15 cellular contexts compared by ENCODE assay signal in the genomic region with DNA sequence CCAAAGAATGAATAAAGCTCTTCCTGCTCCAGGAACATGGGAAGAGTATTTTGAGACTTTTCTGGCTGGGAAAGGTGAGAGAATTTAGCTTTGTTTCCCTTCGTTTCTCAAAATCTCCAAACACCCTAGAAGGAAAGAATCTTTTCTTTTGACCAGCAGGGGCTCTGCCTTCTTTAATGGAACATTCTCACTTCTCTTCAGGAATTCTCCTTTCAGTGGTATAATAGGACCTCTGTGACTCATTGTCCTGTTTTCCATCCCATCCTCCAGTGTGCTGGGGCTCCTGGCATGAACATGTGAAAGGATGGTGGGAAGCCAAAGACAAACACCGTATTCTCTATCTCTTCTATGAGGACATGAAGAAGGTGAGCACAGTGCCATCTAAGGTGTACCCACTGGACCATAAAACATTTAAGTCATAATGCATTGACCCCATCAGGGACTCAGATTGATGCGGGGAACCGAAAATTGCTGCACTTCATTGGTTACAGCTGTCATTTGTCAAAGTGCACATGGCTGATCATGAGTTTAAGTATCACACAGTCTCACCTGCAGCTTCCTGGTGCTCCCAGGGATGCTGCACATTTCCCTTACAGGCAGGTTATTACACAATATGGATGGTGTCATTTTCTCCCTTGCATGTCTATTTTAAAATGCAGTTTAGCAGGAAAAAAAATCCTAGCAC. TPM values are rescaled to one million over a fixed set of nuclear protein-coding genes. Genes with fewer than 3 reads are reported as not detected.
DNase-seq lines count a peak whose midpoint lies in the region; ATAC-seq, FAIRE-seq and TF ChIP-seq lines count a peak whose summit lies in the region.
"Had no signal": no experiment of that assay in that cellular context is flagged by ENCODE, and none has a peak within 500 bp of the region (broad histone marks: within the 10 kb centered on the region; RNA-seq: fewer than 3 reads in every experiment).

No MANE protein-coding gene starts in this region.

- no peaks in the 10 kb centered on the region for H3K9me3 Mint-ChIP-seq in HFFc6
- H3K9me3 Mint-ChIP-seq: naive thymus-derived CD8-positive, alpha-beta T cell had no signal

- no TSS peak for BruUV-seq in K562 (replicated peaks; lab: Mats Ljungman, UMichigan)

- H3K4me1 ChIP-seq in K562 (replicated peaks in 1 of 2; ENCODE audit: control insufficient read depth in 2 of 2, insufficient read depth in 2 of 2, low read length in 2 of 2) (peaks cover 0 to 3% of the 10 kb centered on the region in 2 experiments; a peak in 2 of 5 replicates), mesenchymal stem cell (ENCODE audit: control insufficient read depth, insufficient read depth, low read depth, low read length) (peaks cover 17% of the 10 kb centered on the region), testis (no peaks in the 10 kb centered on the region), aorta (ENCODE audit: control insufficient read depth in 1 of 2, insufficient read depth in 2 of 2, low read length in 2 of 2) (no peaks in the 10 kb centered on the region)
- H3K4me1 ChIP-seq: esophagus muscularis mucosa had no signal

- H3K4me3 ChIP-seq in K562: no peak overlapping the region
- no peak overlapping the region for H3K4me3 ChIP-seq in mesenchymal stem cell (ENCODE audit: insufficient read depth in 1 of 2, low read depth in 1 of 2, low read length in 2 of 2)
- H3K4me3 ChIP-seq in testis: no peak overlapping the region
- no peak overlapping the region for H3K4me3 ChIP-seq in aorta (ENCODE audit: low read length in 2 of 2)
- H3K4me3 ChIP-seq: esophagus muscularis mucosa, SJSA1 had no signal

- no peak overlapping the region for H3K14ac ChIP-seq in mesenchymal stem cell (ENCODE audit: low read length in 2 of 2)

- no peak overlapping the region for H3K18ac ChIP-seq in mesenchymal stem cell (ENCODE audit: low read depth in 1 of 2, low read length in 2 of 2)

- DNase-seq in EL: peak; percentile 29
- DNase-seq in HFFc6: peak; percentile 25
- no peak for DNase-seq in K562 (ENCODE audit: extremely low read depth in 1 of 4, low spot score in 3 of 4)
- peak; percentile 22 for DNase-seq in mesenchymal stem cell
- DNase-seq in NCI-H2081 treated with DMSO at 0.1 percent for 48 hours (lab: John Stamatoyannopoulos, UW): no peak
- no peak for DNase-seq in AG08396 (ENCODE audit: low spot score)
- DNase-seq in testis: no peak
- DNase-seq in aorta: no peak
- DNase-seq: activated T-cell treated with anti-CD3 and anti-CD28 coated beads, Interleukin-2, amount 50 U/mL, for 48 hours; CD4-positive, CD25-positive, alpha-beta regulatory T cell; MV-4-11; naive thymus-derived CD8-positive, alpha-beta T cell; NCI-H510A treated with DMSO at 0.1 percent for 48 hours had no signal

- no peaks in the 10 kb centered on the region for H3K36me3 ChIP-seq in K562 (ENCODE audit: control insufficient read depth, insufficient read depth, low read length)
- peaks cover 0 to 21% of the 10 kb centered on the region in 2 experiments for H3K36me3 ChIP-seq in mesenchymal stem cell (ENCODE audit: control insufficient read depth in 1 of 2, insufficient read depth in 2 of 2, low read depth in 1 of 2, low read length in 2 of 2)
- no peaks in the 10 kb centered on the region for H3K36me3 ChIP-seq in testis (ENCODE audit: low read depth, missing control alignments)
- H3K36me3 ChIP-seq in aorta (ENCODE audit: control insufficient read depth in 1 of 2, insufficient read depth in 2 of 2, low read length in 1 of 2): no peaks in the 10 kb centered on the region
- H3K36me3 ChIP-seq: SJSA1 had no signal

- H2BK5ac ChIP-seq in mesenchymal stem cell (ENCODE audit: low read depth, low read length, poor library complexity, severe bottlenecking): no peak overlapping the region

- WGBS in K562 (ENCODE audit: insufficient coverage, low coverage, missing lambda C conversion rate): 11% methylated on average over 4 of the region's 4 CpGs
- WGBS in mesenchymal stem cell: 91% methylated on average over 4 of the region's 4 CpGs
- WGBS in testis, 2 donors: 80% methylated on average over 4 of the region's 4 CpGs
- 83 to 90% methylated on average over 4 of the region's 4 CpGs for WGBS in aorta, 2 donors

- ATAC-seq in K562 (peak; percentile 34), aorta (ENCODE audit: low FRiP score) (no peak)
- ATAC-seq: naive thymus-derived CD8-positive, alpha-beta T cell had no signal

- no peaks in the 10 kb centered on the region for H3K9me1 ChIP-seq in K562 (ENCODE audit: control insufficient read depth, insufficient read depth, low read length)

- no peak for FAIRE-seq in K562 (lab: Jason Lieb, UNC)

- no peak overlapping the region for H3K4me3 Mint-ChIP-seq in HFFc6
- H3K4me3 Mint-ChIP-seq: CD4-positive, CD25-positive, alpha-beta regulatory T cell; naive thymus-derived CD8-positive, alpha-beta T cell had no signal

- no peaks in the 10 kb centered on the region for H3K79me1 ChIP-seq in mesenchymal stem cell (replicated peaks; ENCODE audit: low read length, poor library complexity, severe bottlenecking)

- no peaks in the 10 kb centered on the region for H3K27me3 Mint-ChIP-seq in HFFc6 (ENCODE audit: insufficient read depth)

- peaks cover 50% of the 10 kb centered on the region for H3K4me1 Mint-ChIP-seq in HFFc6 (ENCODE audit: low read depth)

- H3K27ac Mint-ChIP-seq in HFFc6: no peak overlapping the region
- H3K27ac Mint-ChIP-seq: CD4-positive, CD25-positive, alpha-beta regulatory T cell; naive thymus-derived CD8-positive, alpha-beta T cell had no signal

- TF ChIP-seq CTCF in HFFc6 (IDR thresholded peaks at IDR 0.05): peak; percentile 59
- TF ChIP-seq CTCF in K562 (IDR thresholded peaks at IDR 0.05 in 2 of 3, conservative IDR thresholded peaks at IDR 0.05 in 1 of 3; ENCODE audit: insufficient read depth in 2 of 3, low read depth in 1 of 3, low read length in 3 of 3): peak in 1 of 3 experiments; percentile 22; a peak in 2 of 6 replicates
- TF ChIP-seq CTCF in testis (IDR thresholded peaks at IDR 0.05): no peak

- H2AFZ ChIP-seq in K562 (ENCODE audit: low read depth, low read length) (peak overlapping the region; percentile 64), mesenchymal stem cell (ENCODE audit: low read depth, low read length) (no peak overlapping the region)

- no peaks in the 10 kb centered on the region for H3K36me3 Mint-ChIP-seq in HFFc6 (ENCODE audit: low read depth)
- H3K36me3 Mint-ChIP-seq: CD4-positive, CD25-positive, alpha-beta regulatory T cell; naive thymus-derived CD8-positive, alpha-beta T cell had no signal

- no peak overlapping the region for H3K9ac ChIP-seq in K562 (ENCODE audit: insufficient read depth in 1 of 2, low read depth in 2 of 2, low read length in 2 of 2)
- H3K9ac ChIP-seq in mesenchymal stem cell (ENCODE audit: low read length): no peak overlapping the region

- CTCF ChIA-PET in K562 (lab: Yijun Ruan, JAX; ENCODE audit: low intra/inter-chr PET ratio): no interaction called here

- POLR2A ChIA-PET in K562 (lab: Yijun Ruan, JAX): interaction anchor here (1.3 kb wide), 1 partner anchor 18 kb away, joined by 4 read pairs; no protein-coding TSS in a partner anchor

- peak overlapping the region; percentile 3 for H2AK5ac ChIP-seq in mesenchymal stem cell (ENCODE audit: low read length, severe bottlenecking)

- no peaks in the 10 kb centered on the region for H4K20me1 ChIP-seq in K562 (replicated peaks; ENCODE audit: control insufficient read depth, insufficient read depth, low read length)

- intact Hi-C loops in K562 (cut with micrococcal nuclease) (no loop called here), testis (cut with DNase I; ENCODE audit: low total_unique reads) (no loop called here), aorta (cut with DNase I) (no loop called here)

- no peak overlapping the region for H4K8ac ChIP-seq in mesenchymal stem cell (ENCODE audit: low read length)

- H4K91ac ChIP-seq in mesenchymal stem cell (ENCODE audit: low read length): no peak overlapping the region

- H3K27me3 ChIP-seq in K562 (ENCODE audit: control insufficient read depth in 2 of 2, insufficient read depth in 2 of 2, low read length in 2 of 2) (no peaks in the 10 kb centered on the region), mesenchymal stem cell (ENCODE audit: control insufficient read depth in 1 of 2, insufficient read depth in 1 of 2, low read length in 2 of 2) (no peaks in the 10 kb centered on the region), testis (no peaks in the 10 kb centered on the region), aorta (ENCODE audit: control insufficient read depth in 1 of 2, insufficient read depth in 2 of 2, low read length in 1 of 2) (no peaks in the 10 kb centered on the region)
- H3K27me3 ChIP-seq: esophagus muscularis mucosa, SJSA1 had no signal

- no peak for TF ChIP-seq RAD21 in K562 (CRISPR knock-in tag; conservative IDR thresholded peaks at IDR 0.05 in 1 of 2, IDR thresholded peaks at IDR 0.05 in 1 of 2)

- H3K4me2 ChIP-seq in K562 (ENCODE audit: insufficient read depth, low read length) (no peak overlapping the region; the same call in 1 of the 2 replicates), mesenchymal stem cell (ENCODE audit: low read length, poor library complexity, severe bottlenecking) (peak overlapping the region; percentile 42)

- no peak for TF ChIP-seq POLR2A in K562 (conservative IDR thresholded peaks at IDR 0.05)
- no peak for TF ChIP-seq POLR2A in testis (IDR thresholded peaks at IDR 0.05)

- TF ChIP-seq EP300 in K562 (IDR thresholded peaks at IDR 0.05; ENCODE audit: low read length): no peak

- no peaks in the 10 kb centered on the region for H3K79me2 ChIP-seq in K562 (ENCODE audit: control insufficient read depth, insufficient read depth, low read length)

- H3K27ac ChIP-seq in K562 (ENCODE audit: extremely low read depth, low read depth, low read length) (no peak overlapping the region), mesenchymal stem cell (ENCODE audit: low read length, poor library complexity, severe bottlenecking) (peak overlapping the region; percentile 94), testis (no peak overlapping the region), aorta (ENCODE audit: low read depth in 1 of 2, low read length in 2 of 2) (no peak overlapping the region)
- H3K27ac ChIP-seq: esophagus muscularis mucosa, SJSA1 had no signal

- in situ Hi-C loops in K562 (cut with MboI): no loop called here

- no peak overlapping the region for H3K4ac ChIP-seq in mesenchymal stem cell (ENCODE audit: low read depth in 1 of 2, low read length in 2 of 2)

- no peak overlapping the region for H2BK120ac ChIP-seq in mesenchymal stem cell (ENCODE audit: low read depth, low read length)

- no peak overlapping the region for H3K23ac ChIP-seq in mesenchymal stem cell (ENCODE audit: low read length in 2 of 2)

- no peak overlapping the region for H2BK12ac ChIP-seq in mesenchymal stem cell (ENCODE audit: low read length in 2 of 2)

- H2BK15ac ChIP-seq in mesenchymal stem cell (ENCODE audit: low read depth, poor library complexity, severe bottlenecking): no peak overlapping the region

- H3K9me3 ChIP-seq in K562 (replicated peaks; ENCODE audit: control insufficient read depth, insufficient read depth, low read depth, low read length) (no peaks in the 10 kb centered on the region), mesenchymal stem cell (ENCODE audit: control insufficient read depth, low read length) (no peaks in the 10 kb centered on the region), testis (no peaks in the 10 kb centered on the region), aorta (ENCODE audit: control insufficient read depth, low read length) (no peaks in the 10 kb centered on the region)
- H3K9me3 ChIP-seq: esophagus muscularis mucosa, SJSA1 had no signal

RNA-seq across cellular contexts. Expression of gene SULT1C4, which starts 5.5 kb away (rescaled TPM):
- not detected for total RNA-seq in HFFc6 (2021; fragmentation: NEBNext Ultra II Directional; extraction: Animal tissue kit (Norgen Biotek cat#: 25700))
- total RNA-seq in K562 (2011; cell fraction: chromatin; rRNA removed; ENCODE audit: low replicate concordance): 0.32 and 0.46 TPM in 2 replicates
- 0.26 TPM in 1 of 2 replicates, not detected in the other for total RNA-seq in K562 (2011; cell fraction: nucleolus; rRNA removed)
- not detected in 2 replicates for total RNA-seq in K562 (2011; cell fraction: nucleoplasm; rRNA removed)
- total RNA-seq in K562 (2014; rRNA removed) (not detected in 2 replicates), K562 (2014; rRNA removed; fragmentation: Illumina TruSeq; extraction: Trizol) (0.10 TPM in 1 of 2 replicates, not detected in the other), K562 (2015; rRNA removed; fragmentation: Illumina TruSeq; extraction: Trizol) (0.14 TPM in 1 of 2 replicates, not detected in the other), K562 (2021) (not detected in 2 replicates), testis (1 to 10 TPM in 1 of 2 donors, under 1 TPM in 1; 0.63 to 3.5 TPM), aorta (10 to 100 TPM in 1 of 2 donors, 1 to 10 TPM in 1; 4.2 to 10.3 TPM)
- polyA plus RNA-seq in K562 (2011; rRNA removed) (0.07 TPM in 1 of 2 replicates, not detected in the other), K562 (2014; fragmentation: Illumina TruSeq; extraction: Trizol) (0.06 TPM in 1 of 2 replicates, not detected in the other), K562 (2014; fragmentation: Nextera tagmentation; extraction: Ambion mirVana) (under 1 TPM in 1 of 2 experiments, not detected in 1; 0.04 TPM), K562 (2014; rRNA removed) (0.12 TPM in 1 of 2 replicates, not detected in the other), testis (ENCODE audit: insufficient read depth, low read depth, low replicate concordance) (1.1 TPM), aorta (1 to 10 TPM in 1 of 2 donors, not detected in 1; 2.7 TPM)
- 0.03 TPM in 1 of 2 replicates, not detected in the other for polyA plus RNA-seq in K562 (2011; cell fraction: cytosol; rRNA removed)
- 0.10 TPM in 1 of 2 replicates, not detected in the other for polyA plus RNA-seq in K562 (2011; cell fraction: nucleus; rRNA removed)
- polyA plus RNA-seq in K562 (2012): 0.05 and 0.10 TPM in 2 replicates
- 0.12 and 0.14 TPM in 2 replicates for polyA minus RNA-seq in K562 (2011; rRNA and poly(A)+ RNA removed)
- polyA minus RNA-seq in K562 (2011; cell fraction: cytosol; rRNA and poly(A)+ RNA removed): not detected in 2 replicates
- polyA minus RNA-seq in K562 (2011; cell fraction: nucleus; rRNA and poly(A)+ RNA removed): not detected in 2 replicates
- 17.1 TPM for polyA plus RNA-seq in mesenchymal stem cell (2013, experiment 1 of 2)
- 17.2 TPM for polyA plus RNA-seq in mesenchymal stem cell (2013, experiment 2 of 2)
- total RNA-seq: naive thymus-derived CD8-positive, alpha-beta T cell had no signal
- polyA plus RNA-seq: CD4-positive, CD25-positive, alpha-beta regulatory T cell; naive thymus-derived CD8-positive, alpha-beta T cell had no signal

Comparison
In these comparisons a context has a peak if more than half of its experiments do, and no peak if none do; other contexts are left out.
1. DNase-seq: peak in EL (single experiment), HFFc6 (single experiment) and mesenchymal stem cell (single experiment); none in K562 (0 of 4), NCI-H2081 treated with DMSO at 0.1 percent for 48 hours (single experiment), AG08396 (single experiment), testis (single experiment) and aorta (0 of 2).